23 cellular contexts compared by ENCODE assay signal in genomic region chr4:175540732-175541131, GRCh38.
"Had no signal": no experiment of that assay in that cellular context is flagged by ENCODE, and none has a peak within 500 bp of the region (broad histone marks: within the 10 kb centered on the region; RNA-seq: fewer than 3 reads in every experiment).

No MANE protein-coding gene starts in this region.

- DNase-seq: effector memory CD8-positive, alpha-beta T cell; gastrocnemius medialis; heart right ventricle; hypothalamus; lower lobe of right lung; natural killer cell; occipital lobe; pancreas; sigmoid colon; stimulated activated CD4-positive, alpha-beta T cell treated with anti-CD3 and anti-CD28 coated beads, Interleukin-2, amount 100 ng/mL, for 24 hours; stimulated activated CD4-positive, alpha-beta T cell treated with anti-CD3 and anti-CD28 coated beads, Interleukin-4, amount 100 ng/mL, for 4 hours; stimulated activated naive CD4-positive, alpha-beta T cell; stomach; substantia nigra had no signal

- H3K27ac ChIP-seq: epithelial cell of prostate, esophagus muscularis mucosa, gastrocnemius medialis, heart right ventricle, left lung, lower lobe of right lung, neural progenitor cell, pancreas, sigmoid colon, skin epidermis, stomach, thoracic aorta had no signal

- H3K36me3 ChIP-seq: esophagus muscularis mucosa, gastrocnemius medialis, heart right ventricle, left lung, lower lobe of right lung, neural progenitor cell, pancreas, sigmoid colon, stomach, thoracic aorta had no signal

- H3K4me3 Mint-ChIP-seq: dendritic cell treated with granulocyte-macrophage colony-stimulating factor and Interleukin-4, amounts not matched to agents 40 ng/mL and 50 ng/mL, for 4 days; effector memory CD8-positive, alpha-beta T cell; memory B cell; mesothelial cell of epicardium; natural killer cell; neural progenitor cell had no signal

- H3K9me3 Mint-ChIP-seq: dendritic cell treated with granulocyte-macrophage colony-stimulating factor and Interleukin-4, amounts not matched to agents 40 ng/mL and 50 ng/mL, for 4 days; effector memory CD8-positive, alpha-beta T cell; memory B cell had no signal

- H3K27me3 Mint-ChIP-seq: dendritic cell treated with granulocyte-macrophage colony-stimulating factor and Interleukin-4, amounts not matched to agents 40 ng/mL and 50 ng/mL, for 4 days; effector memory CD8-positive, alpha-beta T cell; memory B cell had no signal

- H3K4me3 ChIP-seq: esophagus muscularis mucosa, gastrocnemius medialis, heart right ventricle, left lung, lower lobe of right lung, neural progenitor cell, pancreas, sigmoid colon, skin epidermis, stomach, thoracic aorta had no signal

- H3K9me3 ChIP-seq: gastrocnemius medialis, lower lobe of right lung, pancreas, thoracic aorta had no signal

- H3K27ac Mint-ChIP-seq: dendritic cell treated with granulocyte-macrophage colony-stimulating factor and Interleukin-4, amounts not matched to agents 40 ng/mL and 50 ng/mL, for 4 days; effector memory CD8-positive, alpha-beta T cell; memory B cell; mesothelial cell of epicardium; natural killer cell; neural progenitor cell had no signal

- H3K36me3 Mint-ChIP-seq: memory B cell, natural killer cell, neural progenitor cell had no signal

- H3K4me1 Mint-ChIP-seq: memory B cell, natural killer cell, neural progenitor cell had no signal

- H3K27me3 ChIP-seq: esophagus muscularis mucosa, gastrocnemius medialis, heart right ventricle, left lung, neural progenitor cell, pancreas, sigmoid colon, stomach had no signal

- H3K4me1 ChIP-seq: gastrocnemius medialis, heart right ventricle, left lung, lower lobe of right lung, neural progenitor cell, pancreas had no signal

- ATAC-seq: effector memory CD8-positive, alpha-beta T cell; gastrocnemius medialis; heart right ventricle; left lung; lower lobe of right lung; natural killer cell; pancreas had no signal
